8 cellular contexts compared by ENCODE assay signal in genomic region chr17:42683407-42684031, GRCh38. TPM values are rescaled to one million over a fixed set of nuclear protein-coding genes. Genes with fewer than 3 reads are reported as not detected.
DNase-seq lines count a peak whose midpoint lies in the region; ATAC-seq and TF ChIP-seq lines count a peak whose summit lies in the region.

No MANE protein-coding gene starts in this region.

- peak overlapping the region; percentile 68 for H3K4me3 ChIP-seq in choroid plexus epithelial cell (ENCODE audit: low read depth, low read length)

- peaks cover 3% of the 10 kb centered on the region; the same call in 1 of the 2 replicates for H3K4me1 ChIP-seq in H9 (ENCODE audit: insufficient read depth, low read length)

- no peak overlapping the region for H2BK15ac ChIP-seq in H9 (ENCODE audit: low read depth, low read length)

- no CpG with 5 or more reads among the region's 25 CpGs for WGBS in H9 (ENCODE audit: extremely low coverage, insufficient read length, low lambda C conversion rate)

- no peak overlapping the region for H3T11ph ChIP-seq in H9 (ENCODE audit: low read length)

- peaks cover 29 to 48% of the 10 kb centered on the region in 2 experiments for H3K4me1 Mint-ChIP-seq in H9

- H3K4me2 ChIP-seq in H9 (ENCODE audit: insufficient read depth, insufficient read length, low read length), result peak overlapping the region; percentile 68

- no peak overlapping the region for H3K14ac ChIP-seq in H9 (ENCODE audit: insufficient read depth, low read length)

- no peak for TF ChIP-seq CTCF in 22Rv1 (IDR thresholded peaks at IDR 0.05)
- TF ChIP-seq CTCF in H9 (conservative IDR thresholded peaks at IDR 0.05), result no peak
- TF ChIP-seq CTCF in choroid plexus epithelial cell (conservative IDR thresholded peaks at IDR 0.05; ENCODE audit: low read depth, low read length), result no peak

- H3K27ac ChIP-seq in 22Rv1, result peak overlapping the region; percentile 57
- no peak overlapping the region for H3K27ac ChIP-seq in H9 (ENCODE audit: insufficient read length, low read depth, low read length)

- H4K8ac ChIP-seq in H9 (replicated peaks; ENCODE audit: insufficient read length, low read depth, low read length), result no peak overlapping the region

- H3K23ac ChIP-seq in H9 (ENCODE audit: insufficient read length, low read depth, low read length), result no peak overlapping the region

- no peak overlapping the region for H2BK120ac ChIP-seq in H9 (ENCODE audit: low read depth, low read length, poor library complexity, severe bottlenecking)

- H4K5ac ChIP-seq in H9 (ENCODE audit: insufficient read length, low read depth, low read length), result no peak overlapping the region

- H4K20me1 ChIP-seq in H9 (ENCODE audit: control insufficient read depth, insufficient read depth, insufficient read length), result no peaks in the 10 kb centered on the region

- H3K36me3 Mint-ChIP-seq in H9 (ENCODE audit: insufficient read depth in 1 of 3, low read depth in 3 of 3), result peaks cover 15 to 28% (median 16%) of the 10 kb centered on the region in 3 experiments

- peaks cover 15% of the 10 kb centered on the region for H3K23me2 ChIP-seq in H9 (ENCODE audit: insufficient read length, low read depth, low read length, poor library complexity, severe bottlenecking)

- no peak overlapping the region for H2AK5ac ChIP-seq in H9 (ENCODE audit: insufficient read length, low read length)

- no peaks in the 10 kb centered on the region for H3K9me3 ChIP-seq in H9 (ENCODE audit: control insufficient read depth, low read depth, low read length)

- no peak overlapping the region for H3K18ac ChIP-seq in H9 (ENCODE audit: insufficient read length, low read depth, low read length)

- no peaks in the 10 kb centered on the region; a peak in 2 of 5 replicates for H3K9me3 Mint-ChIP-seq in H9

- peak overlapping the region in 1 of 3 experiments; percentile 14; a peak in 1 of 7 replicates for H3K27ac Mint-ChIP-seq in H9

- no peak overlapping the region for H2BK5ac ChIP-seq in H9 (ENCODE audit: insufficient read length, low read length)

- no peak overlapping the region for H4K91ac ChIP-seq in H9 (ENCODE audit: insufficient read length, low read depth, low read length)

- H2AFZ ChIP-seq in H9 (ENCODE audit: low read length), result no peak overlapping the region

- no peak for ATAC-seq in HG03342 (IDR thresholded peaks at IDR 0.05; ENCODE audit: unreplicated experiment)

- no peaks in the 10 kb centered on the region for H3K79me1 ChIP-seq in H9 (ENCODE audit: insufficient read depth, low read depth, low read length, poor library complexity, severe bottlenecking)

- peak overlapping the region; percentile 73 to 85 for H3K4me3 Mint-ChIP-seq in H9

- no peak overlapping the region for H3K9ac ChIP-seq in H9 (ENCODE audit: extremely low read depth, insufficient read length, low read length)

- no peak overlapping the region for H3K4ac ChIP-seq in H9 (ENCODE audit: low read depth, low read length)

- H2BK20ac ChIP-seq in H9 (ENCODE audit: low read depth, low read length, poor library complexity, severe bottlenecking), result no peak overlapping the region

- DNase-seq in H9 (peak; percentile 71), choroid plexus epithelial cell (ENCODE audit: low read depth) (no peak), medulla oblongata (ENCODE audit: extremely low spot score) (peak; percentile 25), HPDE6-E6E7 (ENCODE audit: extremely low spot score) (no peak), COR-L47 (lab: John Stamatoyannopoulos, UW) (no peak)
- no peak for DNase-seq in activated CD4-positive, CD25-positive, alpha-beta regulatory T cell treated with anti-CD3 and anti-CD28 coated beads, Interleukin-2, amount 50 U/mL, for 72 hours

- H3K27me3 ChIP-seq in H9 (ENCODE audit: insufficient read depth, low read length), result no peaks in the 10 kb centered on the region; the same call in 1 of the 2 replicates

- no peak overlapping the region for H3K56ac ChIP-seq in H9 (ENCODE audit: insufficient read length, low read depth, low read length)

- peaks cover 46% of the 10 kb centered on the region for H3K27me3 Mint-ChIP-seq in H9 (ENCODE audit: low read depth)

- H3K79me2 ChIP-seq in H9 (ENCODE audit: insufficient read depth, low read length), result no peaks in the 10 kb centered on the region

- H2BK12ac ChIP-seq in H9 (ENCODE audit: insufficient read length, low read depth, low read length), result no peak overlapping the region

RNA-seq across cellular contexts. Expression of gene CNTNAP1, which starts 1.2 kb away (rescaled TPM):
- total RNA-seq in H9 (2021), result 7.5 and 7.7 TPM in 2 replicates

RNA-seq across cellular contexts. Expression of gene CCR10, which starts 1.9 kb away (rescaled TPM):
- 1.0 TPM in 2 replicates for total RNA-seq in H9 (2021)

RNA-seq across cellular contexts. Expression of gene PLEKHH3, which starts 6.7 kb away (rescaled TPM):
- 21.4 and 22.3 TPM in 2 replicates for total RNA-seq in H9 (2021)

RNA-seq across cellular contexts. Expression of gene TUBG2, which starts 24.4 kb away (rescaled TPM):
- 20.4 and 22.0 TPM in 2 replicates for total RNA-seq in H9 (2021)

Comparison
In these comparisons a context has a peak if more than half of its experiments do, and no peak if none do; other contexts are left out.
1. DNase-seq: peak in H9 (single experiment) and medulla oblongata (single experiment); none in choroid plexus epithelial cell (single experiment), activated CD4-positive, CD25-positive, alpha-beta regulatory T cell treated with anti-CD3 and anti-CD28 coated beads, Interleukin-2, amount 50 U/mL, for 72 hours (single experiment), HPDE6-E6E7 (single experiment) and COR-L47 (single experiment).